26 cellular contexts compared by ENCODE assay signal in genomic region chr14:52271538-52271937, GRCh38. TPM values are rescaled to one million over a fixed set of nuclear protein-coding genes. Genes with fewer than 3 reads are reported as not detected.
DNase-seq lines count a peak whose midpoint lies in the region; ATAC-seq and TF ChIP-seq lines count a peak whose summit lies in the region.
"Had no signal": no experiment of that assay in that cellular context is flagged by ENCODE, and none has a peak within 500 bp of the region (broad histone marks: within the 10 kb centered on the region; RNA-seq: fewer than 3 reads in every experiment).

No MANE protein-coding gene starts in this region.

- peaks cover 48% of the 10 kb centered on the region for H3K4me1 Mint-ChIP-seq in CD8-positive, alpha-beta T cell (ENCODE audit: low read depth)
- H3K4me1 Mint-ChIP-seq in CD8-positive, alpha-beta memory T cell = peaks cover 67 to 80% (median 78%) of the 10 kb centered on the region in 3 donors
- H3K4me1 Mint-ChIP-seq in T-helper 17 cell (peaks cover 29% of the 10 kb centered on the region), natural killer cell (peaks cover 66 to 82% of the 10 kb centered on the region in 2 donors)

- peaks cover 19% of the 10 kb centered on the region for H3K36me3 Mint-ChIP-seq in CD8-positive, alpha-beta T cell
- peaks cover 11 to 42% (median 14%) of the 10 kb centered on the region in 3 donors for H3K36me3 Mint-ChIP-seq in CD8-positive, alpha-beta memory T cell
- peaks cover 4% of the 10 kb centered on the region for H3K36me3 Mint-ChIP-seq in T-helper 17 cell (ENCODE audit: low read depth)
- peaks cover 24% of the 10 kb centered on the region for H3K36me3 Mint-ChIP-seq in natural killer cell

- no peak overlapping the region for H3K4me3 ChIP-seq in CD8-positive, alpha-beta T cell (ENCODE audit: low read depth, low read length)
- peak overlapping the region; percentile 2 for H3K4me3 ChIP-seq in CD8-positive, alpha-beta memory T cell (ENCODE audit: low read length)

- H3K9me3 ChIP-seq in CD8-positive, alpha-beta T cell (ENCODE audit: low read length) = no peaks in the 10 kb centered on the region
- no peaks in the 10 kb centered on the region for H3K9me3 ChIP-seq in CD8-positive, alpha-beta memory T cell (ENCODE audit: low read length)
- H3K9me3 ChIP-seq in T-helper 17 cell (ENCODE audit: control insufficient read depth, low read length, poor library complexity, severe bottlenecking) = no peaks in the 10 kb centered on the region

- no peaks in the 10 kb centered on the region for H3K9me3 Mint-ChIP-seq in CD8-positive, alpha-beta T cell
- H3K9me3 Mint-ChIP-seq in CD8-positive, alpha-beta memory T cell = no peaks in the 10 kb centered on the region
- H3K9me3 Mint-ChIP-seq in natural killer cell = no peaks in the 10 kb centered on the region
- H3K9me3 Mint-ChIP-seq: CD4-positive, alpha-beta memory T cell had no signal

- ATAC-seq in CD8-positive, alpha-beta T cell = no peak
- ATAC-seq in T-helper 17 cell (no peak), natural killer cell (peak in 1 of 3 donors; percentile 6), GM21381 (IDR thresholded peaks at IDR 0.05; ENCODE audit: unreplicated experiment) (no peak), GM21526 (IDR thresholded peaks at IDR 0.05; ENCODE audit: low FRiP score, unreplicated experiment) (no peak)
- ATAC-seq: Panc1 had no signal

- no peaks in the 10 kb centered on the region for H3K36me3 ChIP-seq in CD8-positive, alpha-beta T cell (ENCODE audit: insufficient read depth, low read length)
- no peaks in the 10 kb centered on the region for H3K36me3 ChIP-seq in CD8-positive, alpha-beta memory T cell (ENCODE audit: insufficient read depth, low read length)

- no peaks in the 10 kb centered on the region for H3K27me3 ChIP-seq in CD8-positive, alpha-beta T cell (ENCODE audit: insufficient read depth, low read length)
- peaks cover 2% of the 10 kb centered on the region for H3K27me3 ChIP-seq in CD8-positive, alpha-beta memory T cell (ENCODE audit: insufficient read depth, low read length, poor library complexity, severe bottlenecking)

- no peak for TF ChIP-seq CTCF in CD8-positive, alpha-beta T cell (IDR thresholded peaks at IDR 0.05)
- no peak for TF ChIP-seq CTCF in natural killer cell (IDR thresholded peaks at IDR 0.05)

- peaks cover 20% of the 10 kb centered on the region for H3K4me1 ChIP-seq in CD8-positive, alpha-beta T cell (ENCODE audit: insufficient read depth, low read length)
- peaks cover 8% of the 10 kb centered on the region for H3K4me1 ChIP-seq in CD8-positive, alpha-beta memory T cell (ENCODE audit: insufficient read depth, low read length)

- peak overlapping the region; percentile 30 for H3K4me3 Mint-ChIP-seq in CD8-positive, alpha-beta T cell
- peak overlapping the region; percentile 80 to 100 (median 99) for H3K4me3 Mint-ChIP-seq in CD8-positive, alpha-beta memory T cell
- H3K4me3 Mint-ChIP-seq in T-helper 17 cell = no peak overlapping the region
- peak overlapping the region; percentile 99 for H3K4me3 Mint-ChIP-seq in natural killer cell

- POLR2A ChIA-PET in CD8-positive, alpha-beta T cell (lab: Charles Lee) = interaction anchor here (1.1 kb wide), 1 partner anchor 10 kb away, joined by 3 read pairs; no protein-coding TSS in a partner anchor
- POLR2A ChIA-PET in CD8-positive, alpha-beta memory T cell (lab: Charles Lee) = no interaction called here

- H3K27me3 Mint-ChIP-seq in CD8-positive, alpha-beta T cell (ENCODE audit: low read depth) = peaks cover 27% of the 10 kb centered on the region
- peaks cover 0 to 6% of the 10 kb centered on the region in 2 donors for H3K27me3 Mint-ChIP-seq in CD8-positive, alpha-beta memory T cell
- H3K27me3 Mint-ChIP-seq in T-helper 17 cell = peaks cover 30% of the 10 kb centered on the region
- H3K27me3 Mint-ChIP-seq in natural killer cell (ENCODE audit: low read depth in 2 of 2) = no peaks in the 10 kb centered on the region

- H3K27ac ChIP-seq in CD8-positive, alpha-beta T cell (ENCODE audit: low read depth, low read length) = no peak overlapping the region
- no peak overlapping the region for H3K27ac ChIP-seq in CD8-positive, alpha-beta memory T cell (ENCODE audit: low read depth, low read length)
- H3K27ac ChIP-seq: RWPE1 had no signal

- DNase-seq in CD8-positive, alpha-beta T cell = no peak
- no peak for DNase-seq in CD8-positive, alpha-beta memory T cell
- DNase-seq in T-helper 17 cell (no peak), natural killer cell (no peak), NAMALWA (ENCODE audit: low spot score) (no peak)
- DNase-seq: C1 segment of cervical spinal cord; CD4-positive, alpha-beta memory T cell; DMS153; DND-41; KBM-7; NCI-H1092; NCI-H1417 treated with DMSO at 0.1 percent for 48 hours; NCI-H1694 treated with DMSO at 0.1 percent for 48 hours; NCI-H2081; NCI-H2227 treated with DMSO at 0.1 percent for 48 hours; NCI-H526 treated with DMSO at 0.1 percent for 48 hours; SHP77 had no signal

- H3K27ac Mint-ChIP-seq in CD8-positive, alpha-beta T cell = peak overlapping the region; percentile 30
- H3K27ac Mint-ChIP-seq in CD8-positive, alpha-beta memory T cell = peak overlapping the region in 7 of 8 donors; percentile 16 to 89 (median 81)
- peak overlapping the region; percentile 29 for H3K27ac Mint-ChIP-seq in T-helper 17 cell
- peak overlapping the region; percentile 95 to 100 for H3K27ac Mint-ChIP-seq in natural killer cell

- CTCF ChIA-PET in CD8-positive, alpha-beta T cell (lab: Charles Lee) = interaction anchor here (0.5 to 2.4 kb wide), 9 partner anchors 16 to 398 kb away, joined by 3 to 7 read pairs (median 3); no protein-coding TSS in a partner anchor
- CTCF ChIA-PET in CD8-positive, alpha-beta memory T cell (lab: Charles Lee) = interaction anchor here (1.0 to 1.8 kb wide), 7 partner anchors 12 to 290 kb away, joined by 3 to 5 read pairs (median 4); no protein-coding TSS in a partner anchor

- intact Hi-C loops in CD8-positive, alpha-beta T cell (cut with DNase I, micrococcal nuclease) = loop anchor here in 1 of 2 experiments (5.0 kb wide), 1 partner anchor 124 kb away; no protein-coding TSS in a partner anchor
- intact Hi-C loops in natural killer cell (cut with micrococcal nuclease) = loop anchor here (1.0 to 5.0 kb wide), 2 partner anchors 277 to 424 kb away; no protein-coding TSS in a partner anchor

RNA-seq across cellular contexts. Expression of gene PTGDR, which starts 4.0 kb away (rescaled TPM):
- total RNA-seq in CD8-positive, alpha-beta T cell = 1 to 10 TPM; 2.7 to 3.0 TPM
- total RNA-seq in CD8-positive, alpha-beta memory T cell = 1 to 10 TPM in 1 of 2 experiments, under 1 TPM in 1; 0.66 to 1.4 TPM
- 50.8 TPM for polyA plus RNA-seq in CD8-positive, alpha-beta memory T cell
- total RNA-seq in T-helper 17 cell (1 to 10 TPM; 2.5 to 3.7 TPM), natural killer cell (100 to 1,000 TPM; 106 to 140 (median 112) TPM)
- total RNA-seq: A673, H4, NCI-H460, OCI-LY7, SK-MEL-5 had no signal

RNA-seq across cellular contexts. Expression of gene PTGER2, which starts 42.6 kb away (rescaled TPM):
- total RNA-seq in CD8-positive, alpha-beta T cell = 1 to 10 TPM; 3.5 to 4.3 TPM
- total RNA-seq in CD8-positive, alpha-beta memory T cell = 10 to 100 TPM; 34.4 to 35.6 TPM
- 289 TPM for polyA plus RNA-seq in CD8-positive, alpha-beta memory T cell
- total RNA-seq in T-helper 17 cell (10 to 100 TPM; 40.5 to 52.1 TPM), natural killer cell (10 to 100 TPM; 55.3 to 67.9 (median 60.6) TPM)
- total RNA-seq: A673, OCI-LY7, SK-MEL-5 had no signal

Comparison
In these comparisons a context has a peak if more than half of its experiments do, and no peak if none do; other contexts are left out.
1. H3K27ac Mint-ChIP-seq: peak in every context shown above with its lines; median percentile 98 in natural killer cell; 81 in CD8-positive, alpha-beta memory T cell; 30 in CD8-positive, alpha-beta T cell; 29 in T-helper 17 cell.
2. RNA of gene PTGDR, which starts 4.0 kb away (total RNA-seq): 106 to 140 TPM in natural killer cell; 2.5 to 3.7 TPM in T-helper 17 cell, 2.7 to 3.0 TPM in CD8-positive, alpha-beta T cell and 0.66 to 1.4 TPM in CD8-positive, alpha-beta memory T cell; every median in the first group is over 10 times any median in the second.
3. RNA of gene PTGER2, which starts 42.6 kb away (total RNA-seq): 55.3 to 67.9 TPM in natural killer cell, 40.5 to 52.1 TPM in T-helper 17 cell and 34.4 to 35.6 TPM in CD8-positive, alpha-beta memory T cell; 3.5 to 4.3 TPM in CD8-positive, alpha-beta T cell; every median in the first group is over 4 times any median in the second.